ENCODE assay signal across 8 cellular contexts in genomic region chr16:67164599-67165061, GRCh38. TPM values are rescaled to one million over a fixed set of nuclear protein-coding genes. Genes with fewer than 3 reads are reported as not detected.
DNase-seq lines count a peak whose midpoint lies in the region; ATAC-seq and TF ChIP-seq lines count a peak whose summit lies in the region.

Gene HSF4 (plus strand): TSS chr16:67164745. CDS start chr16:67164812, 67 bp downstream.

- peaks cover 71% of the 10 kb centered on the region for H3K4me1 ChIP-seq in left ventricle myocardium inferior
- H3K4me1 ChIP-seq in psoas muscle, result peaks cover 43% of the 10 kb centered on the region

- DNase-seq in activated T-cell treated with anti-CD3 and anti-CD28 coated beads, Interleukin-2, amount 50 U/mL, for 72 hours, result peak in 1 of 2 donors; percentile 38
- DNase-seq in activated T-cell treated with anti-CD3 and anti-CD28 coated beads for 4 hours (no peak), left ventricle myocardium inferior (peak; percentile 75), psoas muscle (peak; percentile 82 to 89), SW 1271 (lab: John Stamatoyannopoulos, UW) (no peak), globus pallidus (ENCODE audit: low spot score) (no peak)
- DNase-seq in activated CD8-positive, alpha-beta T cell treated with anti-CD3 and anti-CD28 coated beads, Interleukin-2, amount 10 ng/mL, durations not matched to agents 7 days and 5 days, result no peak

- POLR2A ChIA-PET in activated CD8-positive, alpha-beta T cell treated with anti-CD3 and anti-CD28 coated beads, Interleukin-2, amount 10 ng/mL, durations not matched to agents 7 days and 5 days (lab: Charles Lee), result interaction anchor here (0.8 to 1.5 kb wide), 3 partner anchors 9 to 12 kb away, joined by 3 read pairs; no protein-coding TSS in a partner anchor

- H3K4me3 ChIP-seq in left ventricle myocardium inferior (peak within 1 kb of the TSS; percentile 70), psoas muscle (peak within 1 kb of the TSS; percentile 76)

- peak within 1 kb of the TSS; percentile 74 to 75 for H3K4me3 Mint-ChIP-seq in activated T-cell treated with anti-CD3 and anti-CD28 coated beads, Interleukin-2, amount 50 U/mL, for 72 hours
- H3K4me3 Mint-ChIP-seq in activated CD8-positive, alpha-beta T cell treated with anti-CD3 and anti-CD28 coated beads, Interleukin-2, amount 10 ng/mL, durations not matched to agents 7 days and 5 days, result peak within 1 kb of the TSS; percentile 53

- H3K27me3 Mint-ChIP-seq in activated T-cell treated with anti-CD3 and anti-CD28 coated beads, Interleukin-2, amount 50 U/mL, for 72 hours (ENCODE audit: low read depth), result peaks cover 51% of the 10 kb centered on the region
- peaks cover 43% of the 10 kb centered on the region for H3K27me3 Mint-ChIP-seq in activated CD8-positive, alpha-beta T cell treated with anti-CD3 and anti-CD28 coated beads, Interleukin-2, amount 10 ng/mL, durations not matched to agents 7 days and 5 days (ENCODE audit: low read depth)

- no peak within 1 kb of the TSS for H3K27ac Mint-ChIP-seq in activated T-cell treated with anti-CD3 and anti-CD28 coated beads, Interleukin-2, amount 50 U/mL, for 72 hours
- peak within 1 kb of the TSS; percentile 25 for H3K27ac Mint-ChIP-seq in activated CD8-positive, alpha-beta T cell treated with anti-CD3 and anti-CD28 coated beads, Interleukin-2, amount 10 ng/mL, durations not matched to agents 7 days and 5 days

- peaks cover 48% of the 10 kb centered on the region for H3K4me1 Mint-ChIP-seq in activated T-cell treated with anti-CD3 and anti-CD28 coated beads, Interleukin-2, amount 50 U/mL, for 72 hours (ENCODE audit: low read depth)
- H3K4me1 Mint-ChIP-seq in activated CD8-positive, alpha-beta T cell treated with anti-CD3 and anti-CD28 coated beads, Interleukin-2, amount 10 ng/mL, durations not matched to agents 7 days and 5 days (ENCODE audit: low read depth), result peaks cover 60% of the 10 kb centered on the region

- TF ChIP-seq CTCF in left ventricle myocardium inferior (IDR thresholded peaks at IDR 0.05; ENCODE audit: borderline replicate concordance) (no peak), psoas muscle (IDR thresholded peaks at IDR 0.05) (no peak)

- ATAC-seq in activated T-cell treated with anti-CD3 and anti-CD28 coated beads, Interleukin-2, amount 50 U/mL, for 72 hours (replicated peaks in 1 of 2), result no peak
- ATAC-seq in activated CD8-positive, alpha-beta T cell treated with anti-CD3 and anti-CD28 coated beads, Interleukin-2, amount 10 ng/mL, durations not matched to agents 7 days and 5 days, result no peak
- ATAC-seq in psoas muscle (peak; percentile 47 to 63 (median 56)), GM18907 (IDR thresholded peaks at IDR 0.05; ENCODE audit: unreplicated experiment) (no peak)

- H3K9me3 Mint-ChIP-seq in activated T-cell treated with anti-CD3 and anti-CD28 coated beads, Interleukin-2, amount 50 U/mL, for 72 hours, result no peaks in the 10 kb centered on the region
- H3K9me3 Mint-ChIP-seq in activated CD8-positive, alpha-beta T cell treated with anti-CD3 and anti-CD28 coated beads, Interleukin-2, amount 10 ng/mL, durations not matched to agents 7 days and 5 days (ENCODE audit: insufficient read depth), result no peaks in the 10 kb centered on the region

- intact Hi-C loops in left ventricle myocardium inferior (cut with micrococcal nuclease) (no loop called here), psoas muscle (cut with DNase I) (no loop called here)

- 2 to 4% (median 2%) methylated on average over 28 to 41 of the region's 41 CpGs for WGBS in psoas muscle, 3 donors

- H3K27me3 ChIP-seq in left ventricle myocardium inferior (ENCODE audit: low read depth) (peaks cover 45% of the 10 kb centered on the region), psoas muscle (ENCODE audit: insufficient read depth in 3 of 3, low read length in 2 of 3) (no peaks in the 10 kb centered on the region)

- CTCF ChIA-PET in activated CD8-positive, alpha-beta T cell treated with anti-CD3 and anti-CD28 coated beads, Interleukin-2, amount 10 ng/mL, durations not matched to agents 7 days and 5 days (lab: Charles Lee), result interaction anchor here (1.4 kb wide), 1 partner anchor 10 kb away, joined by 6 read pairs; no protein-coding TSS in a partner anchor

- H3K36me3 ChIP-seq in left ventricle myocardium inferior (no peaks in the 10 kb centered on the region), psoas muscle (ENCODE audit: insufficient read depth in 1 of 2, low read depth in 1 of 2) (peaks cover 0 to 20% of the 10 kb centered on the region in 2 donors)

- H3K9me3 ChIP-seq in left ventricle myocardium inferior (replicated peaks) (no peaks in the 10 kb centered on the region), psoas muscle (no peaks in the 10 kb centered on the region)

- H3K27ac ChIP-seq in left ventricle myocardium inferior (replicated peaks), result peak within 1 kb of the TSS; percentile 90
- H3K27ac ChIP-seq in psoas muscle, result peak within 1 kb of the TSS; percentile 93

- peaks cover 0 to 6% of the 10 kb centered on the region in 2 donors for H3K36me3 Mint-ChIP-seq in activated T-cell treated with anti-CD3 and anti-CD28 coated beads, Interleukin-2, amount 50 U/mL, for 72 hours (ENCODE audit: insufficient read depth in 2 of 2)
- H3K36me3 Mint-ChIP-seq in activated CD8-positive, alpha-beta T cell treated with anti-CD3 and anti-CD28 coated beads, Interleukin-2, amount 10 ng/mL, durations not matched to agents 7 days and 5 days (ENCODE audit: low read depth), result peaks cover 22% of the 10 kb centered on the region

RNA-seq across cellular contexts. Expression of gene HSF4, which starts in this region (rescaled TPM):
- total RNA-seq in activated T-cell treated with anti-CD3 and anti-CD28 coated beads, Interleukin-2, amount 50 U/mL, for 72 hours, result 10 to 100 TPM; 63.4 to 87.7 TPM
- 10 to 100 TPM; 31.5 to 34.4 TPM for total RNA-seq in activated CD8-positive, alpha-beta T cell treated with anti-CD3 and anti-CD28 coated beads, Interleukin-2, amount 10 ng/mL, durations not matched to agents 7 days and 5 days
- total RNA-seq in left ventricle myocardium inferior, result 70.5 TPM
- total RNA-seq in psoas muscle, result 10 to 100 TPM; 44.3 to 97.3 (median 57.6) TPM
- 10 to 100 TPM; 15.1 to 47.8 (median 47.4) TPM for polyA plus RNA-seq in psoas muscle

Comparison
In these comparisons a context has a peak if more than half of its experiments do, and no peak if none do; other contexts are left out.
1. ATAC-seq: peak in psoas muscle (4 of 4); none in activated T-cell treated with anti-CD3 and anti-CD28 coated beads, Interleukin-2, amount 50 U/mL, for 72 hours (0 of 2), activated CD8-positive, alpha-beta T cell treated with anti-CD3 and anti-CD28 coated beads, Interleukin-2, amount 10 ng/mL, durations not matched to agents 7 days and 5 days (single experiment) and GM18907 (single experiment).
2. DNase-seq: peak in left ventricle myocardium inferior (single experiment) and psoas muscle (2 of 2); none in activated T-cell treated with anti-CD3 and anti-CD28 coated beads for 4 hours (single experiment), activated CD8-positive, alpha-beta T cell treated with anti-CD3 and anti-CD28 coated beads, Interleukin-2, amount 10 ng/mL, durations not matched to agents 7 days and 5 days (single experiment), SW 1271 (0 of 2) and globus pallidus (single experiment).